Comparison of ENCODE assay signal across 15 cellular contexts in the genomic region with DNA sequence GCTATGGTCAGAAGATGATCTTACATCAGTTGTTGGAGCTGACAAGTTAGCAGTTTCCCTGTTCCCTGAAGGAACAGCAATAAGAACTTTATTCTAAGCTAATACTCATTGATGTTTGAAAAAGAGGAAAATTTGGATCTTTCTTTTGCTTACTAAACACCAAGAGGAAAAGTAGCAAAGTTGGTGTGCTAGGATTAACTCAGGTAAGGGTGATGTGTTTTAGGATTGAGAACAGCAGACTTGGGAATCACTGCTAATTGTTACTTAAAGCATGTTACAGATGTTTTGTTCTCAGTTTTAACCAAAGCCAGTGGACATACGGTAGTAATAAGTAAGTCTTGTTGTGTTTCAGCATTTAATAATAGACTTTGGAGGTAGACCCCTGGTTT.
"Had no signal": no experiment of that assay in that cellular context is flagged by ENCODE, and none has a peak within 500 bp of the region (broad histone marks: within the 10 kb centered on the region; RNA-seq: fewer than 3 reads in every experiment).

No MANE protein-coding gene starts in this region.

- FAIRE-seq: islet of Langerhans had no signal

- H3K27ac ChIP-seq: adrenal gland, coronary artery, esophagus muscularis mucosa, parathyroid adenoma, tibial artery, vagina had no signal

- ATAC-seq: left lobe of liver, T-cell had no signal

- H2AFZ ChIP-seq: parathyroid adenoma had no signal

- H3K9me3 ChIP-seq: adrenal gland, esophagus muscularis mucosa, tibial artery, vagina had no signal

- H3K9me3 Mint-ChIP-seq: naive B cell, T-cell had no signal

- H3K9ac ChIP-seq: parathyroid adenoma had no signal

- H3K27me3 Mint-ChIP-seq: naive B cell, T-cell had no signal

- H3K27me3 ChIP-seq: adrenal gland, esophagus muscularis mucosa, tibial artery, vagina had no signal

- H3K4me3 ChIP-seq: adrenal gland, coronary artery, esophagus muscularis mucosa, tibial artery, vagina had no signal

- H3K79me2 ChIP-seq: parathyroid adenoma had no signal

- H3K4me3 Mint-ChIP-seq: T-cell had no signal

- DNase-seq: activated CD4-positive, alpha-beta T cell treated with anti-CD3 and anti-CD28 coated beads, Interleukin-2, amount 50 U/mL, for 48 hours; activated naive CD4-positive, alpha-beta T cell treated with Interleukin-2 at 50 U/mL for 16 hours; adrenal gland; central memory CD4-positive, alpha-beta T cell; naive B cell; stimulated activated naive CD4-positive, alpha-beta T cell; T-cell; T1000; tibial artery had no signal
